1 cellular context compared by ENCODE assay signal in genomic region chr9:135504262-135505229, GRCh38.
TF ChIP-seq lines count a peak whose summit lies in the region.

No MANE protein-coding gene starts in this region.

TF ChIP-seq in endothelial cell of umbilical vein, 7 proteins besides CTCF, POLR2A, EP300 and RAD21:
- no peak for TF ChIP-seq EZH2 (IDR thresholded peaks at IDR 0.05; ENCODE audit: borderline replicate concordance, low read depth, low read length, severe bottlenecking)
- TF ChIP-seq JUN (IDR thresholded peaks at IDR 0.05; ENCODE audit: borderline replicate concordance, insufficient read depth, insufficient read length, low read depth): no peak
- no peak for TF ChIP-seq FOS (IDR thresholded peaks at IDR 0.05; ENCODE audit: borderline replicate concordance, insufficient read depth, low read length)
- peak; percentile 35 for TF ChIP-seq MYC (IDR thresholded peaks at IDR 0.05; ENCODE audit: low read depth, low read length)
- peak; percentile 22 for TF ChIP-seq MAX (IDR thresholded peaks at IDR 0.05; ENCODE audit: insufficient read depth, insufficient read length)
- no peak for TF ChIP-seq GATA2 (IDR thresholded peaks at IDR 0.05; ENCODE audit: insufficient read depth, insufficient read length, low read depth, low read length)
